In the genomic region with DNA sequence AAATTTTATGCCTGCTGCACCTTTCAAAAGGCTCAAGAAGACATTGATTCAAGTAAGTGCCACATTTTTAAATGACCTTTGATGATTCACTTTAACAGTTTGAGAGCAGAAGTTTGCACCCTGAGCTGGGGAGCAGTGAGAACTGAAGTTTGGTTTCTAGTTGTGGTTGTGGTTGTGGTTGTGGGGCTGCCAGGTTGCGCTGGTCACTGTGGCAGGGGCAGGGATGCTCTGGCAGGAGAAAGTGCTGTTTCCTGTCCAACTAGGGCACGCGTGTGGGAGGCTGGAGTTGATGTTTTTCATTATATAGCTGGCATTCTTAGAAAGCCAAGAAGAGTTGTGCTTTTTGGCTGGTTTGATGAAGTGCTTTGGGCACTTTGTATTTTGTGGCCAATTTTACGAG, we compare ENCODE assay signal across 18 cellular contexts.
DNase-seq lines count a peak whose midpoint lies in the region; ATAC-seq and TF ChIP-seq lines count a peak whose summit lies in the region.
"Had no signal": no experiment of that assay in that cellular context is flagged by ENCODE, and none has a peak within 500 bp of the region (broad histone marks: within the 10 kb centered on the region; RNA-seq: fewer than 3 reads in every experiment).

No MANE protein-coding gene starts in this region.

- H3K36me3 ChIP-seq in Peyer's patch, result no peaks in the 10 kb centered on the region
- H3K36me3 ChIP-seq: BE2C, transverse colon had no signal

- DNase-seq in EH (ENCODE audit: low read depth), result peak; percentile 14
- DNase-seq in RPMI7951 (ENCODE audit: low read depth), result peak; percentile 16
- DNase-seq in myocyte (ENCODE audit: low read depth), result peak; percentile 57
- no peak for DNase-seq in NCI-H2081 treated with DMSO at 0.1 percent for 48 hours (lab: John Stamatoyannopoulos, UW)
- DNase-seq in dermis blood vessel endothelial cell, result no peak
- no peak for DNase-seq in Peyer's patch
- no peak for DNase-seq in NCI-H345 (lab: John Stamatoyannopoulos, UW)
- DNase-seq: activated CD4-positive, alpha-beta T cell treated with anti-CD3 and anti-CD28 coated beads for 1 hour; BE2C; foreskin melanocyte; NCI-H1417; NCI-H226; SHP77; stimulated activated CD4-positive, alpha-beta T cell treated with anti-CD3 and anti-CD28 coated beads, Interleukin-4, amount 100 ng/mL, for 4 hours; transverse colon had no signal

- H3K27ac ChIP-seq in Peyer's patch, result no peak overlapping the region
- H3K27ac ChIP-seq: parathyroid adenoma, transverse colon had no signal

- no peak for TF ChIP-seq CTCF in Peyer's patch (IDR thresholded peaks at IDR 0.05)

- H3K4me1 ChIP-seq in Peyer's patch, result no peaks in the 10 kb centered on the region
- H3K4me1 ChIP-seq: BE2C had no signal

- no peaks in the 10 kb centered on the region for H3K27me3 ChIP-seq in Peyer's patch
- H3K27me3 ChIP-seq: BE2C, transverse colon had no signal

- no peak overlapping the region for H3K4me3 ChIP-seq in Peyer's patch
- H3K4me3 ChIP-seq: transverse colon had no signal

- no peak for TF ChIP-seq POLR2A in Peyer's patch (IDR thresholded peaks at IDR 0.05)

- ATAC-seq in GM18907 (IDR thresholded peaks at IDR 0.05; ENCODE audit: unreplicated experiment), result peak; percentile 65
- ATAC-seq: left lobe of liver had no signal

- H3K9me3 ChIP-seq in Peyer's patch, result no peaks in the 10 kb centered on the region
- H3K9me3 ChIP-seq: BE2C, transverse colon had no signal

Comparison
In these comparisons a context has a peak if more than half of its experiments do, and no peak if none do; other contexts are left out.
1. DNase-seq: peak in EH (single experiment), RPMI7951 (single experiment) and myocyte (single experiment); none in NCI-H2081 treated with DMSO at 0.1 percent for 48 hours (single experiment), dermis blood vessel endothelial cell (single experiment), Peyer's patch (0 of 3) and NCI-H345 (single experiment).